8 cellular contexts compared by ENCODE assay signal in genomic region chr4:3765271-3766206, GRCh38. TPM values are rescaled to one million over a fixed set of nuclear protein-coding genes. Genes with fewer than 3 reads are reported as not detected.
DNase-seq lines count a peak whose midpoint lies in the region; ATAC-seq and TF ChIP-seq lines count a peak whose summit lies in the region.

No MANE protein-coding gene starts in this region.

- H3K4me1 Mint-ChIP-seq in osteocyte (ENCODE audit: unreplicated experiment), result peaks cover 6% of the 10 kb centered on the region

- H3K27me3 Mint-ChIP-seq in osteocyte (ENCODE audit: unreplicated experiment), result peaks cover 30% of the 10 kb centered on the region

- ATAC-seq in GM21367 (IDR thresholded peaks at IDR 0.05; ENCODE audit: unreplicated experiment), result no peak
- no peak for ATAC-seq in HG03439 (IDR thresholded peaks at IDR 0.05; ENCODE audit: unreplicated experiment)
- ATAC-seq in HG03342 (IDR thresholded peaks at IDR 0.05; ENCODE audit: unreplicated experiment), result no peak

- H3K4me3 Mint-ChIP-seq in osteocyte (ENCODE audit: unreplicated experiment), result peak overlapping the region; percentile 40

- DNase-seq in NCI-H524 (lab: John Stamatoyannopoulos, UW), result peak; percentile 33 to 70
- DNase-seq in NCI-H524 treated with DMSO at 0.1 percent for 48 hours (lab: John Stamatoyannopoulos, UW), result no peak
- peak; percentile 34 for DNase-seq in SK-N-DZ (ENCODE audit: low spot score)
- peak; percentile 47 for DNase-seq in fibroblast of peridontal ligament (ENCODE audit: extremely low read depth)
- DNase-seq in osteocyte (ENCODE audit: extremely low spot score, unreplicated experiment), result no peak

- peaks cover 2% of the 10 kb centered on the region for H3K36me3 Mint-ChIP-seq in osteocyte (ENCODE audit: unreplicated experiment)

- peak; percentile 38 for TF ChIP-seq CTCF in osteocyte (IDR thresholded peaks at IDR 0.05)

- H3K27ac Mint-ChIP-seq in osteocyte (ENCODE audit: unreplicated experiment), result no peak overlapping the region

- H3K9me3 Mint-ChIP-seq in osteocyte (ENCODE audit: unreplicated experiment), result no peaks in the 10 kb centered on the region

RNA-seq across cellular contexts. Expression of gene ADRA2C, which starts 0.6 kb away (rescaled TPM):
- 8.4 and 13.6 TPM in 2 replicates for polyA plus RNA-seq in SK-N-DZ (2014; cell fraction: cytosol; rRNA removed)
- 5.9 and 7.5 TPM in 2 replicates for polyA plus RNA-seq in SK-N-DZ (2014; cell fraction: nucleus; rRNA removed)
- 0.26 and 0.32 TPM in 2 replicates for total RNA-seq in osteocyte

Comparison
In these comparisons a context has a peak if more than half of its experiments do, and no peak if none do; other contexts are left out.
1. DNase-seq: peak in NCI-H524 (2 of 2), SK-N-DZ (single experiment) and fibroblast of peridontal ligament (single experiment); none in NCI-H524 treated with DMSO at 0.1 percent for 48 hours (single experiment) and osteocyte (single experiment).